In genomic region chr20:54197621-54198604, GRCh38 we compare ENCODE assay signal across 1 cellular context.
TF ChIP-seq lines count a peak whose summit lies in the region.

No MANE protein-coding gene starts in this region.

TF ChIP-seq in SK-N-SH treated with all-trans-retinoic acid at 6 μM for 48 hours, 23 proteins besides CTCF, POLR2A, EP300 and RAD21 (continued from another document):
- TF ChIP-seq TSHZ2 (CRISPR knock-in tag; IDR thresholded peaks at IDR 0.05) (no peak), GLIS3 (CRISPR knock-in tag; IDR thresholded peaks at IDR 0.05) (no peak), OSR1 (CRISPR knock-in tag; IDR thresholded peaks at IDR 0.05) (no peak), POU6F1 (CRISPR knock-in tag; IDR thresholded peaks at IDR 0.05; ENCODE audit: borderline replicate concordance, low read depth) (no peak), PPARA (CRISPR knock-in tag; IDR thresholded peaks at IDR 0.05; ENCODE audit: borderline replicate concordance) (no peak), RARB (CRISPR knock-in tag; IDR thresholded peaks at IDR 0.05) (no peak), ZFP3 (CRISPR knock-in tag; IDR thresholded peaks at IDR 0.05) (no peak), ZNF8 (CRISPR knock-in tag; IDR thresholded peaks at IDR 0.05) (no peak), ZFP30 (CRISPR knock-in tag; IDR thresholded peaks at IDR 0.05) (no peak), BACH2 (CRISPR knock-in tag; IDR thresholded peaks at IDR 0.05; ENCODE audit: borderline replicate concordance) (no peak)
